In genomic region chr11:72793452-72794367, GRCh38 we compare ENCODE assay signal across 1 cellular context.
TF ChIP-seq lines count a peak whose summit lies in the region.

Gene STARD10 (minus strand): TSS chr11:72794047. CDS start chr11:72781181, 12,866 bp downstream.

TF ChIP-seq in K562, 482 proteins besides CTCF, POLR2A, EP300 and RAD21 (continued from another document and continues in another):
- TF ChIP-seq ZBTB40 (IDR thresholded peaks at IDR 0.05) (peak; percentile 59; the same call in 1 of the 2 replicates), ZBTB40 (CRISPR knock-in tag; IDR thresholded peaks at IDR 0.05) (no peak), MYNN (IDR thresholded peaks at IDR 0.05) (no peak), MYNN (CRISPR knock-in tag; IDR thresholded peaks at IDR 0.05) (no peak), HMGN3 (IDR thresholded peaks at IDR 0.05; ENCODE audit: borderline replicate concordance, extremely low read depth, insufficient read length, low read depth, low read length) (peak; percentile 38), KDM5B (IDR thresholded peaks at IDR 0.05; ENCODE audit: insufficient replicate concordance, low read depth, low read length) (peak; percentile 61), ZNF212 (CRISPR knock-in tag; IDR thresholded peaks at IDR 0.05) (no peak), ZNF408 (CRISPR knock-in tag; IDR thresholded peaks at IDR 0.05; ENCODE audit: low read depth) (no peak), NCOA4 (IDR thresholded peaks at IDR 0.05; ENCODE audit: partially characterized antibody) (no peak), AFF1 (IDR thresholded peaks at IDR 0.05; ENCODE audit: low read depth in 1 of 2, partially characterized antibody in 2 of 2) (peak; percentile 67 to 98), HMBOX1 (IDR thresholded peaks at IDR 0.05) (no peak), ZNF668 (CRISPR knock-in tag; IDR thresholded peaks at IDR 0.05) (no peak), NFRKB (IDR thresholded peaks at IDR 0.05; ENCODE audit: low read depth) (peak; percentile 24; the same call in 1 of the 2 replicates), ZBTB8A (IDR thresholded peaks at IDR 0.05; ENCODE audit: partially characterized antibody) (no peak), ZNF217 (CRISPR knock-in tag; IDR thresholded peaks at IDR 0.05) (no peak), ZNF707 (CRISPR knock-in tag; conservative IDR thresholded peaks at IDR 0.05) (no peak), ZNF134 (CRISPR knock-in tag; conservative IDR thresholded peaks at IDR 0.05) (no peak), ZNF507 (tag; conservative IDR thresholded peaks at IDR 0.05) (no peak), POU5F1 (IDR thresholded peaks at IDR 0.05; ENCODE audit: borderline replicate concordance, low read depth, low read length, partially characterized antibody) (peak; percentile 17), NONO (IDR thresholded peaks at IDR 0.05; ENCODE audit: low read depth in 2 of 2, low read length in 1 of 2) (no peak), MAFK (IDR thresholded peaks at IDR 0.05; ENCODE audit: low read length) (no peak; the same call in 1 of the 2 replicates), GABPA (tag; conservative IDR thresholded peaks at IDR 0.05; ENCODE audit: low read depth) (peak; percentile 79), HEY1 (CRISPR knock-in tag; IDR thresholded peaks at IDR 0.05; ENCODE audit: borderline replicate concordance) (no peak), SRF (CRISPR knock-in tag; IDR thresholded peaks at IDR 0.05) (peak in 1 of 2 experiments; percentile 51; a peak in 1 of 4 replicates), SETDB1 (IDR thresholded peaks at IDR 0.05; ENCODE audit: low read length) (no peak), KDM2B (CRISPR knock-in tag; IDR thresholded peaks at IDR 0.05) (no peak), NR2C1 (IDR thresholded peaks at IDR 0.05) (peak; percentile 81), NR2C1 (tag; IDR thresholded peaks at IDR 0.05) (peak; percentile 85), ESRRA (IDR thresholded peaks at IDR 0.05; ENCODE audit: borderline replicate concordance, low read depth) (peak; percentile 72), ZNF12 (CRISPR knock-in tag; IDR thresholded peaks at IDR 0.05) (no peak), NR0B1 (IDR thresholded peaks at IDR 0.05; ENCODE audit: partially characterized antibody) (no peak), MTA3 (IDR thresholded peaks at IDR 0.05; ENCODE audit: borderline replicate concordance) (peak; percentile 60; the same call in 1 of the 2 replicates), NFE2 (IDR thresholded peaks at IDR 0.05; ENCODE audit: low read depth) (peak; percentile 56; the same call in 1 of the 2 replicates), ZNF780A (CRISPR knock-in tag; IDR thresholded peaks at IDR 0.05) (no peak), PRMT5 (CRISPR knock-in tag; IDR thresholded peaks at IDR 0.05) (no peak), SIX5 (IDR thresholded peaks at IDR 0.05; ENCODE audit: borderline replicate concordance in 1 of 2, insufficient read depth in 1 of 2, low read depth in 1 of 2, low read length in 2 of 2) (peak; percentile 68 to 82), MNT (conservative IDR thresholded peaks at IDR 0.05) (peak; percentile 89 to 93), ZNF311 (CRISPR knock-in tag; IDR thresholded peaks at IDR 0.05) (no peak), HSF4 (CRISPR knock-in tag; IDR thresholded peaks at IDR 0.05; ENCODE audit: borderline replicate concordance) (no peak), ZNF57 (CRISPR knock-in tag; IDR thresholded peaks at IDR 0.05) (no peak), MEIS2 (IDR thresholded peaks at IDR 0.05; ENCODE audit: partially characterized antibody) (peak; percentile 89), ZBTB9 (CRISPR knock-in tag; IDR thresholded peaks at IDR 0.05) (no peak), KDM4B (IDR thresholded peaks at IDR 0.05; ENCODE audit: borderline replicate concordance in 2 of 2, low read depth in 1 of 2) (no peak), MBD2 (IDR thresholded peaks at IDR 0.05; ENCODE audit: borderline replicate concordance, low read depth) (peak; percentile 90), ZNF143 (CRISPR knock-in tag; IDR thresholded peaks at IDR 0.05) (peak; percentile 91), ZNF3 (CRISPR knock-in tag; IDR thresholded peaks at IDR 0.05) (no peak), ZNF586 (CRISPR knock-in tag; conservative IDR thresholded peaks at IDR 0.05) (no peak), RBM34 (IDR thresholded peaks at IDR 0.05; ENCODE audit: borderline replicate concordance, insufficient read depth, low read length) (no peak), CSDE1 (IDR thresholded peaks at IDR 0.05) (no peak), ESRRB (CRISPR knock-in tag; IDR thresholded peaks at IDR 0.05; ENCODE audit: borderline replicate concordance) (no peak), ZSCAN29 (IDR thresholded peaks at IDR 0.05) (no peak), TFAP4 (CRISPR knock-in tag; IDR thresholded peaks at IDR 0.05; ENCODE audit: borderline replicate concordance) (peak; percentile 88; the same call in 1 of the 2 replicates)
